1 cellular context compared by ENCODE assay signal in genomic region chr12:112841891-112842290, GRCh38.
TF ChIP-seq lines count a peak whose summit lies in the region.

No MANE protein-coding gene starts in this region.

TF ChIP-seq in GM23338, 12 proteins besides CTCF, POLR2A, EP300 and RAD21 (continued from another document):
- TF ChIP-seq ZNF462 (CRISPR knock-in tag; IDR thresholded peaks at IDR 0.05): no peak
- no peak for TF ChIP-seq REST (IDR thresholded peaks at IDR 0.05; ENCODE audit: unreplicated experiment)
- TF ChIP-seq ZNF114 (CRISPR knock-in tag; IDR thresholded peaks at IDR 0.05): no peak
